Comparison of ENCODE assay signal across 8 cellular contexts in the genomic region with DNA sequence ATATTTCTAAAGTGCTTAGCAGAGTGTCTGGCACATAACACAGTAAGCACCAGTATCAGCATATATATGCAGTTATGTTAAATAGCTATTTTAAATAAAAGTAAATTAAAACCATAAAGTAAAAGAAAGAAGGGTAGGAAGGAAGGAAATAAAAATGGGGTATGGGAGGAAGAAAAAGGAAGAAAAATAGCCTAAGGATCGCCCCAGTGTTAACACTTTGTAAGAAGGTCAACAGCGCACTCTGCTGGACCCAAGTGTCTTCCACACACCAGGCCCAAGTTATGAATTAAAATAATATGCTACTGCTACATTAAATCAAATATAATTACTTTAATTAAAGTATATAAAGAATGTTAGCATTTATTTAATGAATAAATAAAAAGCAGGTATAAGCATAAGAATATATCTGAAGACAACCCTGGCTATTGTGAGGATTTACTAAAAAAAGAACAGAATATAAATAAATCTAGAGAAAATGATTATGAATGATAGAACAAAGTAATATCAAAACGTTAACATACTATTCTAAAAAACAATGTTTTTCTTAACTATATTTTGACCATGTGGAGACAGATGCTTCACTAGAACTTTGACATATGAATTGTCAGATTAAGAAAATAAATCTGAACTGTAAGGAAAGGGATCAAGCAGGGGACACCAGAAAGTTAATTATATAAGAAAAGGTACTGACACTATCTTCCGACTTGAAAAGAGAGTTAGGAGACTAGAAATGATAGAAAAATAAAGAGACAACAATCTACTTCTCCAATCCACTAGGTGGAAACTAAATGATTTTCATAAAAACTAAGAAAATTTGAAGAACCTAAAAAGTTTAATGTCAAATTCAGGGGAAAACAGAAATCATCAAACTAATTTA.
DNase-seq lines count a peak whose midpoint lies in the region; ATAC-seq and TF ChIP-seq lines count a peak whose summit lies in the region.

No MANE protein-coding gene starts in this region.

- ATAC-seq in GM21360 (IDR thresholded peaks at IDR 0.05; ENCODE audit: unreplicated experiment) = no peak

- in situ Hi-C loops in ACHN (cut with HindIII; ENCODE audit: low pct_ligation_motif_present, low pct_unique_long_range_greater_than_20kb, low sequenced_read_pairs) = loop anchor here (25.0 kb wide), 1 partner anchor 200 kb away; no protein-coding TSS in a partner anchor

- H3K9me3 ChIP-seq in WERI-Rb-1 (ENCODE audit: severe bottlenecking) = no peaks in the 10 kb centered on the region

- DNase-seq in ACHN = peak; percentile 77
- DNase-seq in NCI-H2107 (lab: John Stamatoyannopoulos, UW) = peak; percentile 3
- DNase-seq in WERI-Rb-1 = peak; percentile 58
- DNase-seq in dedifferentiated amniotic fluid mesenchymal stem cell (ENCODE audit: extremely low spot score) = peak; percentile 72
- peak; percentile 45 for DNase-seq in medulla oblongata (ENCODE audit: extremely low spot score)
- DNase-seq in stimulated activated CD8-positive, alpha-beta memory T cell treated with anti-CD3 and anti-CD28 coated beads, Interleukin-7, amount 100 ng/mL, for 4 hours (ENCODE audit: low read depth in 2 of 2) = peak; percentile 11 to 14

- no peaks in the 10 kb centered on the region for H3K27me3 ChIP-seq in WERI-Rb-1 (ENCODE audit: insufficient read depth, low read depth, severe bottlenecking)

- H3K4me3 ChIP-seq in WERI-Rb-1 (ENCODE audit: low read depth, low read length) = no peak overlapping the region

- H3K36me3 ChIP-seq in WERI-Rb-1 = peaks cover 43% of the 10 kb centered on the region

- peak overlapping the region; percentile 9 for H3K27ac ChIP-seq in WERI-Rb-1

- peak; percentile 57; the same call in 1 of the 2 replicates for TF ChIP-seq CTCF in GM12874 (IDR thresholded peaks at IDR 0.05; ENCODE audit: insufficient read depth, low read depth, low read length)
- TF ChIP-seq CTCF in WERI-Rb-1 (IDR thresholded peaks at IDR 0.05; ENCODE audit: low read depth, low read length) = peak; percentile 67

Comparison
In these comparisons a context has a peak if more than half of its experiments do, and no peak if none do; other contexts are left out.
1. DNase-seq: peak in every context shown above with its lines; median percentile 77 in ACHN; 72 in dedifferentiated amniotic fluid mesenchymal stem cell; 58 in WERI-Rb-1; 45 in medulla oblongata; 12 in stimulated activated CD8-positive, alpha-beta memory T cell treated with anti-CD3 and anti-CD28 coated beads, Interleukin-7, amount 100 ng/mL, for 4 hours; 3 in NCI-H2107.